8 cellular contexts compared by ENCODE assay signal in the genomic region with DNA sequence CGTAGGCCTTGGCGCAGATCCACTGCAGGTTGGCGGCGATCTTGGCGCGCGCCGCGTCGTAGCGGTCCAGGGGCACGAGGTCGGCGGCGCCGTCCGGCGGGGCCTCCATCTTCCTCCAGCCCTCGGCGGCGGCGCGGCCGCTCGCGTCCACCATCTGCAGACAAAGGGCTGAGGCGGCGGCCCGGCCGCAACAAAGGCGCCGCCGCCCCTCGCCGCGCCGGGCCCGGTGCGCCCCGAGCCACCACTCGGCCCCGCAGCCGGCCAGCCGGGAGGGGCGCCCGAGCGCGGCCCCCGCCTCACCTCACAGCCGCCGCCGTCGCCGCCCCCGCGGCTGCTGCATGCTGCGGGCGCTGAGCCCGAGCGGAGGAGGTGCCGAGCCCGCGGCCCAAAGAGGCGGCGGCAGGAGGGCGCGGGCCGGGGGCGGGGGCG. TPM values are rescaled to one million over a fixed set of nuclear protein-coding genes. Genes with fewer than 3 reads are reported as not detected.
DNase-seq lines count a peak whose midpoint lies in the region; ATAC-seq and TF ChIP-seq lines count a peak whose summit lies in the region.

No MANE protein-coding gene starts in this region.

- H3K27me3 ChIP-seq in neural cell (ENCODE audit: insufficient read depth, low read depth, low read length), result no peaks in the 10 kb centered on the region

- H3K36me3 ChIP-seq in neural cell (ENCODE audit: insufficient read depth, low read length), result peaks cover 4% of the 10 kb centered on the region

- peaks cover 55% of the 10 kb centered on the region for H3K4me1 Mint-ChIP-seq in central memory CD8-positive, alpha-beta T cell

- no peak overlapping the region for H2AFZ ChIP-seq in neural cell (ENCODE audit: low read depth, low read length)

- peak overlapping the region; percentile 77 for H3K4me3 Mint-ChIP-seq in central memory CD8-positive, alpha-beta T cell

- no peak for TF ChIP-seq CTCF in neural cell (IDR thresholded peaks at IDR 0.05; ENCODE audit: poor library complexity, severe bottlenecking)

- peak overlapping the region; percentile 83 for H3K9ac ChIP-seq in neural cell (ENCODE audit: low read length)

- H4K20me1 ChIP-seq in neural cell (ENCODE audit: insufficient read depth), result peaks cover 6% of the 10 kb centered on the region

- TF ChIP-seq EP300 in neural cell (conservative IDR thresholded peaks at IDR 0.05; ENCODE audit: poor library complexity, severe bottlenecking), result no peak

- TF ChIP-seq RAD21 in neural cell (conservative IDR thresholded peaks at IDR 0.05), result no peak

- no peaks in the 10 kb centered on the region for H3K27me3 Mint-ChIP-seq in central memory CD8-positive, alpha-beta T cell

- H3K27ac ChIP-seq in neural cell (ENCODE audit: low read length) (peak overlapping the region; percentile 47), caudate nucleus (ENCODE audit: low read depth, low read length) (no peak overlapping the region)

- peak overlapping the region; percentile 95 for H3K4me3 ChIP-seq in neural cell (ENCODE audit: low read length)

- peaks cover 72% of the 10 kb centered on the region for H3K79me2 ChIP-seq in neural cell (replicated peaks; ENCODE audit: insufficient read depth, low read length)

- H3K4me2 ChIP-seq in neural cell (ENCODE audit: low read length), result no peak overlapping the region

- H3K27ac Mint-ChIP-seq in central memory CD8-positive, alpha-beta T cell (ENCODE audit: low read depth), result no peak overlapping the region

- H3F3A ChIP-seq in neural cell (ENCODE audit: insufficient read depth, low read length, poor library complexity, severe bottlenecking), result no peaks in the 10 kb centered on the region

- peak; percentile 12 for ATAC-seq in GM19452 (IDR thresholded peaks at IDR 0.05; ENCODE audit: unreplicated experiment)
- ATAC-seq in HG03520 (IDR thresholded peaks at IDR 0.05; ENCODE audit: unreplicated experiment), result peak; percentile 30
- ATAC-seq in central memory CD8-positive, alpha-beta T cell (replicated peaks; ENCODE audit: extremely low read depth, poor library complexity, severe bottlenecking), result peak; percentile 5

- DNase-seq in EH (ENCODE audit: low read depth) (peak; percentile 39), midbrain (lab: John Stamatoyannopoulos, UW) (no peak), caudate nucleus (lab: John Stamatoyannopoulos, UW) (no peak), GM03348 (ENCODE audit: low spot score) (no peak)
- no peak for DNase-seq in central memory CD8-positive, alpha-beta T cell (ENCODE audit: low spot score in 2 of 2)

- no peaks in the 10 kb centered on the region for H3K9me2 ChIP-seq in neural cell (ENCODE audit: insufficient read depth, low read length)

- H3K9me3 Mint-ChIP-seq in central memory CD8-positive, alpha-beta T cell, result no peaks in the 10 kb centered on the region

- no peaks in the 10 kb centered on the region for H3K9me3 ChIP-seq in neural cell (ENCODE audit: low read length)

- peaks cover 12% of the 10 kb centered on the region for H3K36me3 Mint-ChIP-seq in central memory CD8-positive, alpha-beta T cell (ENCODE audit: insufficient read depth)

TF ChIP-seq in neural cell, 6 proteins besides CTCF, POLR2A, EP300 and RAD21:
- no peak for TF ChIP-seq SMC3 (conservative IDR thresholded peaks at IDR 0.05; ENCODE audit: poor library complexity)
- peak; percentile 47 for TF ChIP-seq POLR2AphosphoS5 (IDR thresholded peaks at IDR 0.05)

RNA-seq across cellular contexts. Expression of gene CAMSAP1, which starts 0.3 kb away (rescaled TPM):
- polyA plus RNA-seq in neural cell, result 58.5 and 88.2 TPM in 2 replicates
- 233 and 257 TPM in 2 replicates for polyA minus RNA-seq in neural cell

RNA-seq across cellular contexts. Expression of gene UBAC1, which starts 54.2 kb away (rescaled TPM):
- 89.4 and 92.3 TPM in 2 replicates for polyA plus RNA-seq in neural cell
- polyA minus RNA-seq in neural cell, result 46.1 and 46.3 TPM in 2 replicates
